1 cellular context compared by ENCODE assay signal in the genomic region with DNA sequence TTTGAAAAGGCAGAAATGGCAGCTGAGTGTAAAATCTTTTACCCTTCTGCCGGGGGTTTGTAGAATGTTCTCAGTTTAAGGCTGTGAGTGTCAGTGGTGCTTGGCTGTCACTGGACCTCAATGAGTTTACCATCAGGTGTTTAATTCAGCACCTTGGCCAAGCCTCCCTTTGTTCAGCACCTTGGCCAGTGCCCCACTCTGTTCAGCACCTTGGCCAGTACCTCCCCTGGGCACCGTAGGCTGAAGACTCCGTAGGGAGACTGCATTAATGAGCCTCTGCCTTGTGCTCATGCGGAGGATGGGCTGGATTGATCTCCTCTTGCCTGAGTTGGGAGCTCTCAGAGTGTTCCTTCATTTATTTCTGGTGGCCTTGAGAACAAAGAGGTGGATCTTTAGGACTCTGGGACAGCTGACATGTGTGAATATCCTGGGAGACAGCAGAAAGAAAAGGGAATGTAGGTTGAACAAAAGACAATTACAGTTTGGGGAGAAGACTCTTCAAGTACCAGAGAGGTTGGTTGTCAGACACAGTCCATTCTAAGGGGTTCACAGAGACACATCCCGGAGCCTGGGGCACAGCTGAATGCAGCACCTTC.
A peak's percentile ranks its signal among the peaks of the same experiment; 100 is the strongest.
TF ChIP-seq lines count a peak whose summit lies in the region.

No MANE protein-coding gene starts in this region.

TF ChIP-seq in endothelial cell of umbilical vein, 7 proteins besides CTCF, POLR2A, EP300 and RAD21:
- TF ChIP-seq POLR2AphosphoS5 (IDR thresholded peaks at IDR 0.05; ENCODE audit: insufficient read depth, low read depth, low read length) (peak; percentile 39), FOS (IDR thresholded peaks at IDR 0.05; ENCODE audit: borderline replicate concordance, insufficient read depth, low read length) (no peak), MYC (IDR thresholded peaks at IDR 0.05; ENCODE audit: low read depth, low read length) (no peak), GATA2 (IDR thresholded peaks at IDR 0.05; ENCODE audit: insufficient read depth, insufficient read length, low read depth, low read length) (no peak), EZH2 (IDR thresholded peaks at IDR 0.05; ENCODE audit: borderline replicate concordance, low read depth, low read length, severe bottlenecking) (no peak), JUN (IDR thresholded peaks at IDR 0.05; ENCODE audit: borderline replicate concordance, insufficient read depth, insufficient read length, low read depth) (no peak)
- TF ChIP-seq, protein P1, sequence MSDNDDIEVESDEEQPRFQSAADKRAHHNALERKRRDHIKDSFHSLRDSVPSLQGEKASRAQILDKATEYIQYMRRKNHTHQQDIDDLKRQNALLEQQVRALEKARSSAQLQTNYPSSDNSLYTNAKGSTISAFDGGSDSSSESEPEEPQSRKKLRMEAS (IDR thresholded peaks at IDR 0.05; ENCODE audit: insufficient read depth, insufficient read length): no peak
TF ChIP-seq in endothelial cell of umbilical vein: peak in this region for 1.
